In genomic region chr9:97535771-97536170, GRCh38 we compare ENCODE assay signal across 20 cellular contexts. TPM values are rescaled to one million over a fixed set of nuclear protein-coding genes. Genes with fewer than 3 reads are reported as not detected.
A peak's percentile ranks its signal among the peaks of the same experiment; 100 is the strongest.
DNase-seq lines count a peak whose midpoint lies in the region; ATAC-seq and TF ChIP-seq lines count a peak whose summit lies in the region.
"Had no signal": no experiment of that assay in that cellular context is flagged by ENCODE, and none has a peak within 500 bp of the region (broad histone marks: within the 10 kb centered on the region; RNA-seq: fewer than 3 reads in every experiment).

No MANE protein-coding gene starts in this region.

- no peak overlapping the region for H3K14ac ChIP-seq in neuronal stem cell (ENCODE audit: low read length)

- POLR2A ChIA-PET in CD8-positive, alpha-beta T cell (lab: Charles Lee), result no interaction called here

- CTCF ChIA-PET in CD8-positive, alpha-beta T cell (lab: Charles Lee), result no interaction called here

- H3K27me3 Mint-ChIP-seq in T-helper 17 cell, result peaks cover 28% of the 10 kb centered on the region
- H3K27me3 Mint-ChIP-seq in CD8-positive, alpha-beta T cell (ENCODE audit: low read depth), result peaks cover 9% of the 10 kb centered on the region

- WGBS in neuronal stem cell (ENCODE audit: extremely low coverage in 2 of 2, insufficient read length in 2 of 2, insufficient replicate concordance in 1 of 2), 2 donors, result no CpG with 5 or more reads among the region's 5 CpGs
- 64 to 69% methylated on average over 5 of the region's 5 CpGs for WGBS in testis, 2 donors

- H3K9me3 ChIP-seq in T-helper 17 cell (ENCODE audit: control insufficient read depth, low read length, poor library complexity, severe bottlenecking) (no peaks in the 10 kb centered on the region), neuronal stem cell (replicated peaks in 1 of 2; ENCODE audit: control insufficient read depth in 2 of 2, insufficient read depth in 1 of 2, low read depth in 1 of 2, low read length in 2 of 2) (no peaks in the 10 kb centered on the region), testis (no peaks in the 10 kb centered on the region)
- no peaks in the 10 kb centered on the region for H3K9me3 ChIP-seq in CD8-positive, alpha-beta T cell (ENCODE audit: low read length)
- H3K9me3 ChIP-seq: BLaER1 had no signal

- no peak overlapping the region for H3K27ac ChIP-seq in neuronal stem cell (replicated peaks; ENCODE audit: low read length)
- peak overlapping the region; percentile 42 to 69 for H3K27ac ChIP-seq in testis
- H3K27ac ChIP-seq in CD8-positive, alpha-beta T cell (ENCODE audit: low read depth, low read length), result no peak overlapping the region
- H3K27ac ChIP-seq: BLaER1 had no signal

- H3K27me3 ChIP-seq in neuronal stem cell (ENCODE audit: control insufficient read depth in 3 of 3, insufficient read depth in 3 of 3, low read depth in 1 of 3, low read length in 3 of 3) (peaks cover 0 to 5% (median 3%) of the 10 kb centered on the region in 3 experiments), testis (no peaks in the 10 kb centered on the region)
- H3K27me3 ChIP-seq in CD8-positive, alpha-beta T cell (ENCODE audit: insufficient read depth, low read length), result no peaks in the 10 kb centered on the region
- H3K27me3 ChIP-seq: BLaER1 had no signal

- ATAC-seq in T-helper 17 cell, result no peak
- no peak for ATAC-seq in CD8-positive, alpha-beta T cell
- ATAC-seq: GM12878 had no signal

- no peaks in the 10 kb centered on the region for H3K9me3 Mint-ChIP-seq in CD8-positive, alpha-beta T cell

- no peaks in the 10 kb centered on the region for H3K79me1 ChIP-seq in neuronal stem cell (ENCODE audit: low read depth, low read length)

- peak overlapping the region; percentile 63 for H3K27ac Mint-ChIP-seq in T-helper 17 cell
- no peak overlapping the region for H3K27ac Mint-ChIP-seq in CD8-positive, alpha-beta T cell

- no peaks in the 10 kb centered on the region for H3K4me1 Mint-ChIP-seq in T-helper 17 cell
- H3K4me1 Mint-ChIP-seq in CD8-positive, alpha-beta T cell (ENCODE audit: low read depth), result no peaks in the 10 kb centered on the region

- H2BK15ac ChIP-seq in neuronal stem cell (ENCODE audit: low read length), result no peak overlapping the region

- H3K4me1 ChIP-seq in neuronal stem cell (ENCODE audit: control insufficient read depth in 2 of 2, insufficient read depth in 1 of 2, low read depth in 1 of 2, low read length in 2 of 2) (peaks cover 0 to 8% of the 10 kb centered on the region in 2 donors), testis (peaks cover 6% of the 10 kb centered on the region)
- no peaks in the 10 kb centered on the region for H3K4me1 ChIP-seq in CD8-positive, alpha-beta T cell (ENCODE audit: insufficient read depth, low read length)
- H3K4me1 ChIP-seq: BLaER1 had no signal

- H3K4ac ChIP-seq in neuronal stem cell (ENCODE audit: low read length), result no peak overlapping the region

- H3K4me3 ChIP-seq in neuronal stem cell (ENCODE audit: low read length in 2 of 2) (no peak overlapping the region), testis (no peak overlapping the region)
- no peak overlapping the region for H3K4me3 ChIP-seq in CD8-positive, alpha-beta T cell (ENCODE audit: low read depth, low read length)
- H3K4me3 ChIP-seq: BLaER1, GM12878 had no signal

- no peak overlapping the region for H2BK12ac ChIP-seq in neuronal stem cell (ENCODE audit: low read length)

- no peak overlapping the region for H4K91ac ChIP-seq in neuronal stem cell (ENCODE audit: low read depth, low read length, poor library complexity)

- H3K4me3 Mint-ChIP-seq in T-helper 17 cell, result no peak overlapping the region
- H3K4me3 Mint-ChIP-seq in CD8-positive, alpha-beta T cell, result no peak overlapping the region

- no peak for TF ChIP-seq POLR2A in testis (IDR thresholded peaks at IDR 0.05)

- peak overlapping the region; percentile 19 for H2BK5ac ChIP-seq in neuronal stem cell (ENCODE audit: low read length)

- intact Hi-C loops in cardiac septum (cut with DNase I), result no loop called here
- intact Hi-C loops in testis (cut with DNase I; ENCODE audit: low total_unique reads), result no loop called here
- intact Hi-C loops in CD8-positive, alpha-beta T cell (cut with DNase I, micrococcal nuclease), result no loop called here

- H2BK120ac ChIP-seq in neuronal stem cell (ENCODE audit: low read depth, low read length), result no peak overlapping the region

- no peak overlapping the region for H3K18ac ChIP-seq in neuronal stem cell (ENCODE audit: low read length)

- H3K36me3 Mint-ChIP-seq in T-helper 17 cell (ENCODE audit: low read depth), result no peaks in the 10 kb centered on the region
- no peaks in the 10 kb centered on the region for H3K36me3 Mint-ChIP-seq in CD8-positive, alpha-beta T cell

- H3K9ac ChIP-seq in neuronal stem cell (ENCODE audit: low read depth, low read length, poor library complexity), result no peak overlapping the region
- H3K9ac ChIP-seq: BLaER1 had no signal

- H3K4me2 ChIP-seq in neuronal stem cell (ENCODE audit: insufficient read depth, low read length, poor library complexity, severe bottlenecking), result no peak overlapping the region
- H3K4me2 ChIP-seq: BLaER1 had no signal

- TF ChIP-seq CTCF in testis (IDR thresholded peaks at IDR 0.05), result no peak
- no peak for TF ChIP-seq CTCF in CD8-positive, alpha-beta T cell (IDR thresholded peaks at IDR 0.05)

- H2AFZ ChIP-seq in neuronal stem cell (ENCODE audit: low read length), result no peak overlapping the region

- no peak overlapping the region for H4K8ac ChIP-seq in neuronal stem cell (ENCODE audit: low read depth, low read length)

- no peak overlapping the region for H2AK5ac ChIP-seq in neuronal stem cell (ENCODE audit: low read depth, low read length)

- DNase-seq in T-helper 17 cell (no peak), cardiac septum (ENCODE audit: low spot score) (peak; percentile 73), neuronal stem cell (ENCODE audit: low spot score) (no peak), testis (no peak), hypothalamus (lab: John Stamatoyannopoulos, UW) (no peak), GOT3 (lab: John Stamatoyannopoulos, UW) (no peak)
- no peak for DNase-seq in CD8-positive, alpha-beta T cell
- DNase-seq in activated CD4-positive, alpha-beta T cell treated with anti-CD3 and anti-CD28 coated beads for 4 hours, result no peak
- DNase-seq: DMS 273 treated with DMSO at 0.1 percent for 48 hours; GDM1; KBM-7; MV-4-11; NCI-H1417; NCI-H1930; NCI-H446; NCI-H69; NK-92 treated with Interleukin-12 subunit alpha and Interleukin-12 subunit beta, amount 100 ng/mL, for 24 hours had no signal

- H3K36me3 ChIP-seq in neuronal stem cell (replicated peaks in 1 of 2; ENCODE audit: control insufficient read depth in 2 of 2, insufficient read depth in 2 of 2, low read length in 2 of 2) (no peaks in the 10 kb centered on the region), testis (ENCODE audit: low read depth, missing control alignments) (no peaks in the 10 kb centered on the region)
- H3K36me3 ChIP-seq in CD8-positive, alpha-beta T cell (ENCODE audit: insufficient read depth, low read length), result no peaks in the 10 kb centered on the region
- H3K36me3 ChIP-seq: BLaER1 had no signal

- no peak overlapping the region for H3K23ac ChIP-seq in neuronal stem cell (ENCODE audit: low read depth, low read length, poor library complexity)

RNA-seq across cellular contexts. Expression of gene TMOD1, which starts 34.3 kb away (rescaled TPM):
- total RNA-seq in T-helper 17 cell (under 1 TPM; 0.86 to 0.94 TPM), cardiac septum (151 TPM), testis (1 to 10 TPM; 3.9 TPM)
- polyA plus RNA-seq in neuronal stem cell (2013, experiment 1 of 2), result 0.15 TPM
- polyA plus RNA-seq in neuronal stem cell (2013, experiment 2 of 2), result 0.21 TPM
- polyA plus RNA-seq in testis (ENCODE audit: insufficient read depth, low read depth, low replicate concordance), result 7.8 TPM
- total RNA-seq in CD8-positive, alpha-beta T cell, result under 1 TPM; 0.11 TPM
- total RNA-seq: OCI-LY7 had no signal

Comparison
In these comparisons a context has a peak if more than half of its experiments do, and no peak if none do; other contexts are left out.
1. H3K27ac ChIP-seq: peak in testis (2 of 2); none in neuronal stem cell (single experiment) and CD8-positive, alpha-beta T cell (single experiment).
2. RNA of gene TMOD1, which starts 34.3 kb away (total RNA-seq): 151 TPM in cardiac septum (single experiment); 3.9 TPM in testis, 0.86 to 0.94 TPM in T-helper 17 cell and 0.11 TPM in CD8-positive, alpha-beta T cell; every median in the first group is over 10 times any median in the second.